In the genomic region with DNA sequence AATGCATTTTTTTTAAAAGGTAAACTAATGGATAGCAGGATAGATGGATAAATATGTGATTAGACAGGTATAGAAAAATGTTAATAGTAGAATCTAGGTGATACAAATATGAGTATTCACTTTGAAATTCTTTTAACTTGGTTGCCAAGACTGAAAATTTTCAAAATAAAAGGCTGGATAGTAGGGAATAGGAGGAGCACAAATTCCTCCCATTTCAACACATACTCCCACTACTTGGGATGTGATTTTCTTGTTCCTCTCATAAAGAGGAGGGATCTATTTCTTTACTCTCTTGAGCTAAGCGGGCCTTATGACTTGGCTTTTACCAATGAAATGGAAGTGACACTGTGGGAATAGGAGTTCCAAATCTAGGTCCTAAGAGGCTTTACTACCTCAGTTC, we compare ENCODE assay signal across 19 cellular contexts. TPM values are rescaled to one million over a fixed set of nuclear protein-coding genes. Genes with fewer than 3 reads are reported as not detected.
DNase-seq lines count a peak whose midpoint lies in the region; ATAC-seq and TF ChIP-seq lines count a peak whose summit lies in the region.
"Had no signal": no experiment of that assay in that cellular context is flagged by ENCODE, and none has a peak within 500 bp of the region (broad histone marks: within the 10 kb centered on the region; RNA-seq: fewer than 3 reads in every experiment).

No MANE protein-coding gene starts in this region.

- intact Hi-C loops in IMR-90 (cut with micrococcal nuclease) (no loop called here), adrenal gland (cut with DNase I) (no loop called here)

- H4K5ac ChIP-seq in IMR-90 (ENCODE audit: low read depth, low read length): peak overlapping the region; percentile 3

- CTCF ChIA-PET in IMR-90 (lab: Yijun Ruan, JAX): interaction anchor here (0.6 kb wide), 1 partner anchor 63 kb away, joined by 3 read pairs; no protein-coding TSS in a partner anchor

- H2AFZ ChIP-seq in IMR-90 (replicated peaks; ENCODE audit: low read length, poor library complexity): no peak overlapping the region
- H2AFZ ChIP-seq in mesenchymal stem cell (ENCODE audit: low read depth, low read length): no peak overlapping the region

- in situ Hi-C loops in IMR-90 (cut with MboI; ENCODE audit: low sequenced_read_pairs): no loop called here
- in situ Hi-C loops in GM13977 (cut with MboI; ENCODE audit: low pct_unique_long_range_greater_than_20kb, low sequenced_read_pairs, unreplicated experiment): no loop called here

- POLR2A ChIA-PET in IMR-90 (lab: Charles Lee; ENCODE audit: unreplicated experiment): no interaction called here

- TF ChIP-seq RAD21 in IMR-90 (IDR thresholded peaks at IDR 0.05; ENCODE audit: low read length): no peak

- no peak overlapping the region for H3K56ac ChIP-seq in IMR-90 (ENCODE audit: extremely low read depth, insufficient read depth, low read length)

- H3K23ac ChIP-seq in IMR-90 (ENCODE audit: low read depth, low read length): 0 out of 2 replicates have a peak overlapping the region, but pooled peaks have one; percentile 63
- H3K23ac ChIP-seq in mesenchymal stem cell (ENCODE audit: low read length in 2 of 2): no peak overlapping the region

- DNase-seq in AG10803 (ENCODE audit: low read depth) (peak; percentile 22), IMR-90 (peak; percentile 11), choroid plexus epithelial cell (ENCODE audit: low read depth) (peak; percentile 29), mesenchymal stem cell (no peak), NCI-H510A treated with DMSO at 0.1 percent for 48 hours (lab: John Stamatoyannopoulos, UW) (no peak), adrenal gland (no peak), GM13977 (ENCODE audit: low spot score) (no peak), T-helper 2 cell (no peak)
- DNase-seq: activated CD8-positive, alpha-beta memory T cell treated with anti-CD3 and anti-CD28 coated beads, Interleukin-2, amount 10 ng/mL, durations not matched to agents 7 days and 5 days; amygdala; Karpas-422; NCI-H1417 treated with DMSO at 0.1 percent for 48 hours; NCI-H2171 treated with DMSO at 0.1 percent for 48 hours; NCI-H82; nucleus accumbens; sigmoid colon; stimulated activated naive CD8-positive, alpha-beta T cell treated with anti-CD3 and anti-CD28 coated beads, Interleukin-15, amount 100 ng/mL, for 72 hours; T1000 had no signal

- no CpG with 5 or more reads among the region's 1 CpG for WGBS in IMR-90 (ENCODE audit: extremely low coverage in 2 of 2, insufficient read length in 1 of 2), 2 experiments
- WGBS in mesenchymal stem cell: 100% methylated on average over 1 of the region's 1 CpG
- WGBS in adrenal gland, 4 donors: 84 to 94% (median 89%) methylated on average over 1 of the region's 1 CpG

- no peak overlapping the region for H2BK12ac ChIP-seq in mesenchymal stem cell (ENCODE audit: low read length in 2 of 2)

- no peak overlapping the region for H3K4me3 ChIP-seq in AG10803 (ENCODE audit: low read length)
- no peak overlapping the region for H3K4me3 ChIP-seq in IMR-90 (ENCODE audit: insufficient read depth, low read depth, low read length)
- no peak overlapping the region for H3K4me3 ChIP-seq in choroid plexus epithelial cell (ENCODE audit: low read depth, low read length)
- no peak overlapping the region for H3K4me3 ChIP-seq in mesenchymal stem cell (ENCODE audit: insufficient read depth in 1 of 2, low read depth in 1 of 2, low read length in 2 of 2)
- H3K4me3 ChIP-seq in adrenal gland: no peak overlapping the region
- H3K4me3 ChIP-seq: sigmoid colon had no signal

- H3K9me1 ChIP-seq in IMR-90 (ENCODE audit: insufficient read depth, low read length): peaks cover 3% of the 10 kb centered on the region; the same call in 1 of the 2 replicates

- H4K91ac ChIP-seq in IMR-90 (ENCODE audit: insufficient read depth, low read depth, low read length) (peak overlapping the region; percentile 40), mesenchymal stem cell (ENCODE audit: low read length) (no peak overlapping the region)

- H3K9ac ChIP-seq in IMR-90 (ENCODE audit: low read depth, low read length) (no peak overlapping the region), mesenchymal stem cell (ENCODE audit: low read length) (no peak overlapping the region)

- H2BK15ac ChIP-seq in IMR-90 (ENCODE audit: low read depth, low read length) (peak overlapping the region; percentile 59; the same call in 1 of the 3 replicates), mesenchymal stem cell (ENCODE audit: low read depth, poor library complexity, severe bottlenecking) (no peak overlapping the region)

- H3K27ac ChIP-seq in IMR-90 (ENCODE audit: insufficient read depth, low read length) (peak overlapping the region; percentile 87; the same call in 1 of the 2 replicates), mesenchymal stem cell (ENCODE audit: low read length, poor library complexity, severe bottlenecking) (peak overlapping the region; percentile 64), adrenal gland (peak overlapping the region in 1 of 5 donors; percentile 1)

- TF ChIP-seq CTCF in AG10803 (conservative IDR thresholded peaks at IDR 0.05; ENCODE audit: low read length) (no peak), IMR-90 (conservative IDR thresholded peaks at IDR 0.05; ENCODE audit: low read depth, low read length) (no peak), choroid plexus epithelial cell (conservative IDR thresholded peaks at IDR 0.05; ENCODE audit: low read depth, low read length) (no peak), adrenal gland (IDR thresholded peaks at IDR 0.05) (no peak), GM13977 (IDR thresholded peaks at IDR 0.05; ENCODE audit: extremely low read depth, insufficient read depth, missing control alignments) (no peak)

- H3K4me1 ChIP-seq in IMR-90 (ENCODE audit: control insufficient read depth, insufficient read depth, low read length) (peaks cover 4% of the 10 kb centered on the region; the same call in 1 of the 2 replicates), mesenchymal stem cell (ENCODE audit: control insufficient read depth, insufficient read depth, low read depth, low read length) (peaks cover 5% of the 10 kb centered on the region), adrenal gland (replicated peaks in 1 of 2) (peaks cover 8 to 23% of the 10 kb centered on the region in 2 donors)

- H3K36me3 ChIP-seq in IMR-90 (ENCODE audit: control insufficient read depth, insufficient read depth, low read length) (no peaks in the 10 kb centered on the region; the same call in 1 of the 2 replicates), mesenchymal stem cell (ENCODE audit: control insufficient read depth in 1 of 2, insufficient read depth in 2 of 2, low read depth in 1 of 2, low read length in 2 of 2) (peaks cover 2 to 17% of the 10 kb centered on the region in 2 experiments), adrenal gland (replicated peaks in 1 of 2) (peaks cover 0 to 14% of the 10 kb centered on the region in 2 donors)

- H3K79me1 ChIP-seq in IMR-90 (ENCODE audit: low read depth in 1 of 2, low read length in 2 of 2) (peaks cover 19 to 38% of the 10 kb centered on the region in 2 experiments), mesenchymal stem cell (replicated peaks; ENCODE audit: low read length, poor library complexity, severe bottlenecking) (peaks cover 21% of the 10 kb centered on the region)

- peak overlapping the region in 1 of 2 experiments; percentile 65; a peak in 2 of 4 replicates for H4K8ac ChIP-seq in IMR-90 (ENCODE audit: low read depth in 2 of 2, low read length in 2 of 2)
- no peak overlapping the region for H4K8ac ChIP-seq in mesenchymal stem cell (ENCODE audit: low read length)

- peak overlapping the region; percentile 13 for H2AK9ac ChIP-seq in IMR-90 (replicated peaks; ENCODE audit: low read depth, low read length, poor library complexity)

- dilution Hi-C loops in IMR-90 (cut with HindIII; ENCODE audit: low sequenced_read_pairs, unreplicated experiment): no loop called here

- H2AK5ac ChIP-seq in IMR-90 (ENCODE audit: low read depth, low read length) (peak overlapping the region; percentile 55), mesenchymal stem cell (ENCODE audit: low read length, severe bottlenecking) (peak overlapping the region; percentile 3)

- peak overlapping the region; percentile 82; the same call in 1 of the 2 replicates for H3K18ac ChIP-seq in IMR-90 (ENCODE audit: low read depth, low read length)
- no peak overlapping the region for H3K18ac ChIP-seq in mesenchymal stem cell (ENCODE audit: low read depth in 1 of 2, low read length in 2 of 2)

- peak; percentile 41 for ATAC-seq in IMR-90 (ENCODE audit: low read depth)
- ATAC-seq: activated CD4-positive, CD25-positive, alpha-beta regulatory T cell treated with anti-CD3 and anti-CD28 coated beads, Interleukin-2, amount 50 U/mL, for 24 hours; activated CD8-positive, alpha-beta memory T cell treated with anti-CD3 and anti-CD28 coated beads, Interleukin-2, amount 10 ng/mL, durations not matched to agents 7 days and 5 days; stimulated activated naive CD8-positive, alpha-beta T cell treated with anti-CD3 and anti-CD28 coated beads, Interleukin-15, amount 100 ng/mL, for 72 hours had no signal

- H2BK120ac ChIP-seq in IMR-90 (ENCODE audit: low read depth, low read length) (peak overlapping the region; percentile 74), mesenchymal stem cell (ENCODE audit: low read depth, low read length) (no peak overlapping the region)

- TF ChIP-seq POLR2A in IMR-90 (IDR thresholded peaks at IDR 0.05; ENCODE audit: low read depth, low read length) (no peak), adrenal gland (IDR thresholded peaks at IDR 0.05) (no peak)

- no peaks in the 10 kb centered on the region for H4K20me1 ChIP-seq in IMR-90 (ENCODE audit: insufficient read depth, low read length)

- peak overlapping the region; percentile 74 for H2BK20ac ChIP-seq in IMR-90 (ENCODE audit: low read depth, low read length)

- no TSS peak for BruUV-seq in IMR-90 (replicated peaks; lab: Mats Ljungman, UMichigan)

- H3K27me3 ChIP-seq in IMR-90 (ENCODE audit: control insufficient read depth, insufficient read depth, low read length) (no peaks in the 10 kb centered on the region), mesenchymal stem cell (ENCODE audit: control insufficient read depth in 1 of 2, insufficient read depth in 1 of 2, low read length in 2 of 2) (no peaks in the 10 kb centered on the region), adrenal gland (no peaks in the 10 kb centered on the region)
- H3K27me3 ChIP-seq: sigmoid colon had no signal

- H3K9me3 ChIP-seq in IMR-90 (ENCODE audit: control insufficient read depth, insufficient read depth, low read length) (no peaks in the 10 kb centered on the region), mesenchymal stem cell (ENCODE audit: control insufficient read depth, low read length) (no peaks in the 10 kb centered on the region), adrenal gland (replicated peaks in 1 of 3) (no peaks in the 10 kb centered on the region)
- H3K9me3 ChIP-seq: sigmoid colon had no signal

- H3K4ac ChIP-seq in IMR-90 (ENCODE audit: low read depth, low read length) (peak overlapping the region; percentile 93), mesenchymal stem cell (ENCODE audit: low read depth in 1 of 2, low read length in 2 of 2) (no peak overlapping the region)

- H3K4me2 ChIP-seq in IMR-90 (ENCODE audit: low read depth, low read length) (peak overlapping the region; percentile 8; the same call in 1 of the 2 replicates), mesenchymal stem cell (ENCODE audit: low read length, poor library complexity, severe bottlenecking) (no peak overlapping the region)

- H3K14ac ChIP-seq in IMR-90 (replicated peaks; ENCODE audit: low read depth, low read length): peak overlapping the region; percentile 31
- no peak overlapping the region for H3K14ac ChIP-seq in mesenchymal stem cell (ENCODE audit: low read length in 2 of 2)

- peak overlapping the region; percentile 75 for H2BK5ac ChIP-seq in IMR-90 (ENCODE audit: low read depth, low read length, poor library complexity, severe bottlenecking)
- H2BK5ac ChIP-seq in mesenchymal stem cell (ENCODE audit: low read depth, low read length, poor library complexity, severe bottlenecking): no peak overlapping the region

RNA-seq across cellular contexts. Expression of a gene that starts 35.9 kb away (rescaled TPM):
- 36.6 and 56.4 TPM in 2 replicates for total RNA-seq in IMR-90 (2012; rRNA removed)
- polyA plus RNA-seq in IMR-90 (2012; rRNA removed): 11.5 and 14.6 TPM in 2 replicates
- 1.7 and 2.4 TPM in 2 replicates for polyA plus RNA-seq in IMR-90 (2012; cell fraction: cytosol; rRNA removed)
- polyA plus RNA-seq in IMR-90 (2012; cell fraction: nucleus; rRNA removed; ENCODE audit: low replicate concordance): 2.3 and 20.0 TPM in 2 replicates
- 28.6 TPM for polyA plus RNA-seq in mesenchymal stem cell (2013, experiment 1 of 2)
- 29.8 TPM for polyA plus RNA-seq in mesenchymal stem cell (2013, experiment 2 of 2)
- 10 to 100 TPM; 52.8 to 89.3 (median 74.5) TPM for total RNA-seq in adrenal gland
- 10 to 100 TPM; 11.0 to 43.6 (median 14.7) TPM for polyA plus RNA-seq in adrenal gland

Comparison
In these comparisons a context has a peak if more than half of its experiments do, and no peak if none do; other contexts are left out.
1. DNase-seq: peak in AG10803 (single experiment), IMR-90 (single experiment) and choroid plexus epithelial cell (single experiment); none in mesenchymal stem cell (single experiment), NCI-H510A treated with DMSO at 0.1 percent for 48 hours (single experiment), adrenal gland (0 of 7), GM13977 (single experiment) and T-helper 2 cell (0 of 5).